In the genomic region with DNA sequence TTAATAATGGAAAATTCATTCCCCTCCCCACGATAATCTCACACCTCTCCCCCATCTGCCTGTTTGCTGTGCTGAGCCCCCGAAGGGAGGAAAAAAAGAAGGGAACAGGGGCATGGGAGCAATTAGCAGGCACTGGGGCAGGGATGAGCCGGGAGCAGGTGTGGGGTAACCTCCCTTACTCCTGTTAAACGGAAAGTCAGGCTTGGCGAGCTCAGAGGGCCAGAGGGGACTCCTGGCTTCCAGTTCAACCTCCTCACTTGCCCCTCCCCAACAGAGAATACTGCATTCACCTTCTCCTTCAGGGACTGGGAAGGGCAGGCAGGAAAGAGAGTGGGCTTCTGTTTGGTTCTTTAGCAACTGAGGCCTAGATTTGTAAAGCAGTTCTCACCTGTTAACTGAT, we compare ENCODE assay signal across 1 cellular context.
TF ChIP-seq lines count a peak whose summit lies in the region.

No MANE protein-coding gene starts in this region.

TF ChIP-seq in endothelial cell of umbilical vein, 7 proteins besides CTCF, POLR2A, EP300 and RAD21 (continued from another document):
- TF ChIP-seq, protein P1, sequence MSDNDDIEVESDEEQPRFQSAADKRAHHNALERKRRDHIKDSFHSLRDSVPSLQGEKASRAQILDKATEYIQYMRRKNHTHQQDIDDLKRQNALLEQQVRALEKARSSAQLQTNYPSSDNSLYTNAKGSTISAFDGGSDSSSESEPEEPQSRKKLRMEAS (IDR thresholded peaks at IDR 0.05; ENCODE audit: insufficient read depth, insufficient read length) = no peak
- no peak for TF ChIP-seq JUN (IDR thresholded peaks at IDR 0.05; ENCODE audit: borderline replicate concordance, insufficient read depth, insufficient read length, low read depth)
- TF ChIP-seq EZH2 (IDR thresholded peaks at IDR 0.05; ENCODE audit: borderline replicate concordance, low read depth, low read length, severe bottlenecking) = no peak
- no peak for TF ChIP-seq FOS (IDR thresholded peaks at IDR 0.05; ENCODE audit: borderline replicate concordance, insufficient read depth, low read length)
- TF ChIP-seq MYC (IDR thresholded peaks at IDR 0.05; ENCODE audit: low read depth, low read length) = no peak
- no peak for TF ChIP-seq POLR2AphosphoS5 (IDR thresholded peaks at IDR 0.05; ENCODE audit: insufficient read depth, low read depth, low read length)
